14 cellular contexts compared by ENCODE assay signal in genomic region chr7:70338061-70338460, GRCh38.
"Had no signal": no experiment of that assay in that cellular context is flagged by ENCODE, and none has a peak within 500 bp of the region (broad histone marks: within the 10 kb centered on the region; RNA-seq: fewer than 3 reads in every experiment).

No MANE protein-coding gene starts in this region.

- H3K27ac ChIP-seq: brain microvascular endothelial cell, colonic mucosa, foreskin keratinocyte, hepatocyte, neural progenitor cell, right atrium auricular region, tibial nerve had no signal

- H3K36me3 ChIP-seq: brain microvascular endothelial cell, colonic mucosa, neural progenitor cell, right atrium auricular region, tibial nerve had no signal

- H3K4me2 ChIP-seq: hepatocyte, neural progenitor cell had no signal

- H2AFZ ChIP-seq: hepatocyte, neural progenitor cell had no signal

- H3K4me3 ChIP-seq: colonic mucosa, hepatocyte, neural progenitor cell, right atrium auricular region, tibial nerve had no signal

- H3K4me1 ChIP-seq: colonic mucosa, foreskin keratinocyte, right atrium auricular region, tibial nerve had no signal

- H3K9me3 ChIP-seq: colonic mucosa, right atrium auricular region, tibial nerve had no signal

- H3K9ac ChIP-seq: neural progenitor cell had no signal

- H3K27me3 ChIP-seq: brain microvascular endothelial cell, colonic mucosa, hepatocyte, right atrium auricular region, tibial nerve had no signal

- DNase-seq: activated CD4-positive, alpha-beta T cell treated with anti-CD3 and anti-CD28 coated beads, Interleukin-2, amount 10 ng/mL, durations not matched to agents 24 days and 14 days; activated CD8-positive, alpha-beta T cell treated with anti-CD3 and anti-CD28 coated beads for 36 hours; activated naive CD4-positive, alpha-beta T cell treated with anti-CD3 and anti-CD28 coated beads for 36 hours; activated T-cell treated with anti-CD3 and anti-CD28 coated beads, Interleukin-2, amount 50 U/mL, for 24 hours; aorta; brain microvascular endothelial cell; central memory CD4-positive, alpha-beta T cell; colonic mucosa; foreskin keratinocyte; stimulated activated naive CD8-positive, alpha-beta T cell treated with anti-CD3 and anti-CD28 coated beads, Interleukin-15, Interleukin-2, amounts not matched to agents 100 U/mL and 50 U/mL, for 24 hours had no signal

- H3K79me2 ChIP-seq: hepatocyte had no signal
